In the genomic region with DNA sequence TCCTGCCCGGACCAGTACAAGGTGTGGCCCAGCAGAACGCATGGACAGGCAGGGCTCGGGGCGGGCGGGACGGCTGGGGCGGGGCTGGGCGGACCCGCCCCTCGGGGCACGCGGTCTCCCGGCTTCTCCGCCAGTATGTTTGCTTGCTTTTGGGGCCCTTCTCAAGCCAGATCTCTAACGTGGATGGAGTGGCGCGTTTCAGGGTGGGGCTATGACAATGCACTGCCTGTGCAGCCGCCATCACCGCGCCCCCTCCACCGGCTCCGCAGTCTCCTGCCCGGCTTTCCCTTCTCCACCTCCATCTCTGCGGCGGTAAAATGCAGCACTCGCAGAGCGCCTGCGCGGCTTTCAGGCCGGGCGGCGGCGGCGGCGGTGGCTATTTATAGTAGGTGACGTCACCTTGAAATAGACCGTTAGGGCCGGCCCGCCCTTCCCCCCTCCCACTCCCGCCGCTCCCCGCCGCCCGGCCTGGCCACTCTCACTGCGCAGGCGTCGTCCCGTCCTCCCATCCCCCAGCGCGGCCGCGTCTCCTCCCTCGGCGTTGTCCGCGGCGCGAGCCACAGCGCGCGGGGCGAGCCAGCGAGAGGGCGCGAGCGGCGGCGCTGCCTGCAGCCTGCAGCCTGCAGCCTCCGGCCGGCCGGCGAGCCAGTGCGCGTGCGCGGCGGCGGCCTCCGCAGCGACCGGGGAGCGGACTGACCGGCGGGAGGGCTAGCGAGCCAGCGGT, we compare ENCODE assay signal across 8 cellular contexts. TPM values are rescaled to one million over a fixed set of nuclear protein-coding genes. Genes with fewer than 3 reads are reported as not detected.
DNase-seq lines count a peak whose midpoint lies in the region; ATAC-seq and TF ChIP-seq lines count a peak whose summit lies in the region.

YWHAH (plus strand) TSS at position 560 of the 724 bp plus-strand sequence. CDS start 199 bp downstream, outside the sequence.

- H3K36me3 Mint-ChIP-seq in activated T-cell treated with anti-CD3 and anti-CD28 coated beads, Interleukin-2, amount 50 U/mL, for 4 hours (ENCODE audit: insufficient read depth) = peaks cover 2% of the 10 kb centered on the region

- H3F3A ChIP-seq in PC-9 (ENCODE audit: insufficient read depth, low read depth) = peaks cover 9% of the 10 kb centered on the region; the same call in 1 of the 2 replicates

- H3K79me2 ChIP-seq in PC-9 (ENCODE audit: low read depth) = peaks cover 42% of the 10 kb centered on the region

- H3K27me3 ChIP-seq in IMR-90 (ENCODE audit: control insufficient read depth, insufficient read depth, low read length) (no peaks in the 10 kb centered on the region), PC-9 (ENCODE audit: insufficient read depth, low read depth) (no peaks in the 10 kb centered on the region), esophagus muscularis mucosa (no peaks in the 10 kb centered on the region)

- peak within 1 kb of the TSS; percentile 89 for H2BK5ac ChIP-seq in IMR-90 (ENCODE audit: low read depth, low read length, poor library complexity, severe bottlenecking)

- intact Hi-C loops in IMR-90 (cut with micrococcal nuclease) (loop anchor here (1.0 to 2.0 kb wide), 2 partner anchors 98 to 279 kb away; no protein-coding TSS in a partner anchor), PC-9 (cut with micrococcal nuclease; ENCODE audit: unreplicated experiment) (loop anchor here (10.0 kb wide), 1 partner anchor 379 kb away; no protein-coding TSS in a partner anchor), esophagus muscularis mucosa (cut with DNase I) (loop anchor here (10.0 kb wide), 2 partner anchors 189 to 279 kb away; partner anchors contain the start of genes DEPDC5, PISD and PRR14L)

- peaks cover 5% of the 10 kb centered on the region; the same call in 1 of the 2 replicates for H3K36me3 ChIP-seq in IMR-90 (ENCODE audit: control insufficient read depth, insufficient read depth, low read length)
- peaks cover 8% of the 10 kb centered on the region; the same call in 1 of the 2 replicates for H3K36me3 ChIP-seq in PC-9 (ENCODE audit: low read depth)
- H3K36me3 ChIP-seq in esophagus muscularis mucosa = peaks cover 0 to 20% (median 8%) of the 10 kb centered on the region in 4 donors

- H3K23ac ChIP-seq in IMR-90 (ENCODE audit: low read depth, low read length) = peak within 1 kb of the TSS; percentile 99

- peak within 1 kb of the TSS; percentile 97 for H3K4me2 ChIP-seq in IMR-90 (ENCODE audit: low read depth, low read length)
- H3K4me2 ChIP-seq in PC-9 = peak within 1 kb of the TSS; percentile 97

- H3K18ac ChIP-seq in IMR-90 (ENCODE audit: low read depth, low read length) = peak within 1 kb of the TSS; percentile 87

- peak within 1 kb of the TSS; percentile 98 for H3K14ac ChIP-seq in IMR-90 (replicated peaks; ENCODE audit: low read depth, low read length)

- H3K27me3 Mint-ChIP-seq in activated T-cell treated with anti-CD3 and anti-CD28 coated beads, Interleukin-2, amount 50 U/mL, for 4 hours (ENCODE audit: low read depth) = no peaks in the 10 kb centered on the region

- peaks cover 18% of the 10 kb centered on the region for H3K4me1 Mint-ChIP-seq in activated T-cell treated with anti-CD3 and anti-CD28 coated beads, Interleukin-2, amount 50 U/mL, for 4 hours (ENCODE audit: low read depth)

- in situ Hi-C loops in IMR-90 (cut with MboI; ENCODE audit: low sequenced_read_pairs) = loop anchor here (10.0 kb wide), 1 partner anchor 189 kb away; the partner anchor contains the start of genes DEPDC5 and PRR14L

- peak within 1 kb of the TSS; percentile 89 for H3K4me3 Mint-ChIP-seq in activated T-cell treated with anti-CD3 and anti-CD28 coated beads, Interleukin-2, amount 50 U/mL, for 4 hours

- H4K20me1 ChIP-seq in IMR-90 (ENCODE audit: insufficient read depth, low read length) = peaks cover 33% of the 10 kb centered on the region
- H4K20me1 ChIP-seq in PC-9 (ENCODE audit: insufficient read depth) = peaks cover 4% of the 10 kb centered on the region; the same call in 1 of the 2 replicates

- dilution Hi-C loops in IMR-90 (cut with HindIII; ENCODE audit: low sequenced_read_pairs, unreplicated experiment) = no loop called here

- TF ChIP-seq POLR2A in IMR-90 (IDR thresholded peaks at IDR 0.05; ENCODE audit: low read depth, low read length) = peak; percentile 97
- TF ChIP-seq POLR2A in esophagus muscularis mucosa (IDR thresholded peaks at IDR 0.05; ENCODE audit: low read depth) = no peak

- H2AK5ac ChIP-seq in IMR-90 (ENCODE audit: low read depth, low read length) = peak within 1 kb of the TSS; percentile 94

- ATAC-seq in GM21526 (IDR thresholded peaks at IDR 0.05; ENCODE audit: low FRiP score, unreplicated experiment) (peak; percentile 64), IMR-90 (ENCODE audit: low read depth) (peak; percentile 91)
- peak; percentile 75 to 76 for ATAC-seq in activated T-cell treated with anti-CD3 and anti-CD28 coated beads, Interleukin-2, amount 50 U/mL, for 4 hours

- peak within 1 kb of the TSS; percentile 96 for H4K91ac ChIP-seq in IMR-90 (ENCODE audit: insufficient read depth, low read depth, low read length)

- peaks cover 0 to 28% of the 10 kb centered on the region in 2 experiments; a peak in 2 of 4 replicates for H3K79me1 ChIP-seq in IMR-90 (ENCODE audit: low read depth in 1 of 2, low read length in 2 of 2)

- peak within 1 kb of the TSS; percentile 86 to 94 for H4K8ac ChIP-seq in IMR-90 (ENCODE audit: low read depth in 2 of 2, low read length in 2 of 2)

- peak within 1 kb of the TSS; percentile 94 for H4K5ac ChIP-seq in IMR-90 (ENCODE audit: low read depth, low read length)

- H3K4ac ChIP-seq in IMR-90 (ENCODE audit: low read depth, low read length) = peak within 1 kb of the TSS; percentile 97

- peak within 1 kb of the TSS; percentile 97; the same call in 2 of the 3 replicates for H2BK15ac ChIP-seq in IMR-90 (ENCODE audit: low read depth, low read length)

- TF ChIP-seq EP300 in esophagus muscularis mucosa (IDR thresholded peaks at IDR 0.05) = no peak

- peak within 1 kb of the TSS; percentile 94 for H3K27ac ChIP-seq in IMR-90 (ENCODE audit: insufficient read depth, low read length)
- H3K27ac ChIP-seq in PC-9 = peak within 1 kb of the TSS; percentile 53
- peak within 1 kb of the TSS; percentile 97 to 99 (median 99) for H3K27ac ChIP-seq in esophagus muscularis mucosa (replicated peaks in 1 of 4)

- CTCF ChIA-PET in IMR-90 (lab: Yijun Ruan, JAX) (no interaction called here), PC-9 (lab: Charles Lee) (no interaction called here)

- H2AFZ ChIP-seq in IMR-90 (replicated peaks; ENCODE audit: low read length, poor library complexity) = peak within 1 kb of the TSS; percentile 98
- H2AFZ ChIP-seq in PC-9 = peak within 1 kb of the TSS; percentile 96

- H3K4me3 ChIP-seq in IMR-90 (ENCODE audit: insufficient read depth, low read depth, low read length) (peak within 1 kb of the TSS; percentile 79), PC-9 (peak within 1 kb of the TSS; percentile 99), esophagus muscularis mucosa (peak within 1 kb of the TSS; percentile 81 to 99 (median 92))

- H3K4me1 ChIP-seq in IMR-90 (ENCODE audit: control insufficient read depth, insufficient read depth, low read length) (peaks cover 11% of the 10 kb centered on the region), PC-9 (replicated peaks; ENCODE audit: insufficient read depth) (peaks cover 20% of the 10 kb centered on the region), esophagus muscularis mucosa (peaks cover 23 to 41% (median 39%) of the 10 kb centered on the region in 4 donors)

- peak within 1 kb of the TSS; percentile 94 for H2BK120ac ChIP-seq in IMR-90 (ENCODE audit: low read depth, low read length)

- no peaks in the 10 kb centered on the region for H3K9me2 ChIP-seq in PC-9 (ENCODE audit: insufficient read depth)

- 0 out of 2 replicates have a peak, but pooled peaks have one; percentile 2 for TF ChIP-seq CTCF in IMR-90 (conservative IDR thresholded peaks at IDR 0.05; ENCODE audit: low read depth, low read length)
- TF ChIP-seq CTCF in PC-9 (conservative IDR thresholded peaks at IDR 0.05) = no peak
- no peak for TF ChIP-seq CTCF in esophagus muscularis mucosa (IDR thresholded peaks at IDR 0.05)

- H3K9me3 Mint-ChIP-seq in activated T-cell treated with anti-CD3 and anti-CD28 coated beads, Interleukin-2, amount 50 U/mL, for 4 hours = no peaks in the 10 kb centered on the region

- H3K9ac ChIP-seq in IMR-90 (ENCODE audit: low read depth, low read length) = peak within 1 kb of the TSS; percentile 92

- WGBS in IMR-90 (ENCODE audit: extremely low coverage in 2 of 2, insufficient read length in 1 of 2), 2 experiments = 0% methylated on average over 18 of the region's 86 CpGs; no CpG with 5 or more reads in 1 of the 2 experiments
- WGBS in esophagus muscularis mucosa = under 1% methylated on average over 17 of the region's 86 CpGs

- H3K9me1 ChIP-seq in IMR-90 (ENCODE audit: insufficient read depth, low read length) = peaks cover 7% of the 10 kb centered on the region; the same call in 1 of the 2 replicates

- DNase-seq in DMS 273 treated with DMSO at 0.1 percent for 48 hours (lab: John Stamatoyannopoulos, UW) = peak; percentile 52
- DNase-seq in IMR-90 = peak; percentile 89
- DNase-seq in PC-9 = peak; percentile 76 to 95
- DNase-seq in activated T-cell treated with anti-CD3 and anti-CD28 coated beads, Interleukin-2, amount 50 U/mL, for 4 hours = peak; percentile 85
- DNase-seq in esophagus muscularis mucosa (ENCODE audit: extremely low spot score) = peak; percentile 98
- peak; percentile 95 for DNase-seq in myocyte (ENCODE audit: low read depth)
- DNase-seq in stimulated activated CD8-positive, alpha-beta memory T cell treated with anti-CD3 and anti-CD28 coated beads, Interleukin-7, amount 100 ng/mL, for 4 hours (ENCODE audit: low read depth in 2 of 2) = peak; percentile 73 to 85

- no peaks in the 10 kb centered on the region for H3K9me3 ChIP-seq in IMR-90 (ENCODE audit: control insufficient read depth, insufficient read depth, low read length)
- no peaks in the 10 kb centered on the region for H3K9me3 ChIP-seq in PC-9 (ENCODE audit: insufficient read depth, low read depth)
- no peaks in the 10 kb centered on the region for H3K9me3 ChIP-seq in esophagus muscularis mucosa

- no peak for TF ChIP-seq RAD21 in IMR-90 (IDR thresholded peaks at IDR 0.05; ENCODE audit: low read length)

- POLR2A ChIA-PET in IMR-90 (lab: Charles Lee; ENCODE audit: unreplicated experiment) = no interaction called here
- POLR2A ChIA-PET in PC-9 (lab: Charles Lee; ENCODE audit: unreplicated experiment) = no interaction called here

- peak within 1 kb of the TSS; percentile 91 for H2BK20ac ChIP-seq in IMR-90 (ENCODE audit: low read depth, low read length)

- BruUV-seq in IMR-90 (replicated peaks; lab: Mats Ljungman, UMichigan) (no TSS peak), PC-9 (replicated peaks; lab: Mats Ljungman, UMichigan) (no TSS peak)

- H2AK9ac ChIP-seq in IMR-90 (replicated peaks; ENCODE audit: low read depth, low read length, poor library complexity) = peak within 1 kb of the TSS; percentile 94

- H3K56ac ChIP-seq in IMR-90 (ENCODE audit: extremely low read depth, insufficient read depth, low read length) = peak within 1 kb of the TSS; percentile 98

RNA-seq across cellular contexts. Expression of gene YWHAH, which starts in this region (rescaled TPM):
- total RNA-seq in IMR-90 (2012; rRNA removed) (173 and 186 TPM in 2 replicates), PC-9 (2021) (131 and 132 TPM in 2 replicates), esophagus muscularis mucosa (100 to 1,000 TPM; 132 to 232 (median 183) TPM), myocyte (56.4 and 66.1 TPM in 2 replicates)
- polyA plus RNA-seq in IMR-90 (2012; rRNA removed) = 131 and 147 TPM in 2 replicates
- polyA plus RNA-seq in IMR-90 (2012; cell fraction: cytosol; rRNA removed) = 72.8 and 87.1 TPM in 2 replicates
- 30.7 and 43.3 TPM in 2 replicates for polyA plus RNA-seq in IMR-90 (2012; cell fraction: nucleus; rRNA removed; ENCODE audit: low replicate concordance)
- total RNA-seq in activated T-cell treated with anti-CD3 and anti-CD28 coated beads, Interleukin-2, amount 50 U/mL, for 4 hours = 10 to 100 TPM; 63.0 to 88.6 (median 78.1) TPM
- 136 TPM for polyA plus RNA-seq in myocyte (2012)

Comparison
In these comparisons a context has a peak if more than half of its experiments do, and no peak if none do; other contexts are left out.
1. Peak in every context shown above with its lines: DNase-seq, ATAC-seq, H3K4me3 ChIP-seq and H3K27ac ChIP-seq.